In genomic region chr12:24118675-24119074, GRCh38 we compare ENCODE assay signal across 21 cellular contexts.
"Had no signal": no experiment of that assay in that cellular context is flagged by ENCODE, and none has a peak within 500 bp of the region (broad histone marks: within the 10 kb centered on the region; RNA-seq: fewer than 3 reads in every experiment).

No MANE protein-coding gene starts in this region.

- H3K9me3 Mint-ChIP-seq: activated T-cell treated with anti-CD3 and anti-CD28 coated beads, Interleukin-2, amount 50 U/mL, for 72 hours had no signal

- H3K27me3 Mint-ChIP-seq: effector memory CD8-positive, alpha-beta T cell had no signal

- H3K27ac ChIP-seq: epithelial cell of prostate, left lung, thyroid gland, WERI-Rb-1 had no signal

- FAIRE-seq: astrocyte, bronchial epithelial cell, keratinocyte had no signal

- H3K27ac Mint-ChIP-seq: activated T-cell treated with anti-CD3 and anti-CD28 coated beads, Interleukin-2, amount 50 U/mL, for 72 hours; effector memory CD8-positive, alpha-beta T cell had no signal

- H3K27me3 ChIP-seq: left lung, thyroid gland had no signal

- DNase-seq: activated CD4-positive, alpha-beta T cell treated with anti-CD3 and anti-CD28 coated beads for 1 hour; activated CD4-positive, alpha-beta T cell treated with anti-CD3 and anti-CD28 coated beads, Interleukin-2, amount 50 U/mL, for 4 hours; activated effector memory CD4-positive, alpha-beta T cell treated with anti-CD3 and anti-CD28 coated beads, Interleukin-2, amount 50 U/mL, for 16 hours; activated naive CD4-positive, alpha-beta T cell treated with anti-CD3 and anti-CD28 coated beads, Interleukin-2, amount 50 U/mL, for 16 hours; activated T-cell treated with anti-CD3 and anti-CD28 coated beads, Interleukin-2, amount 50 U/mL, for 72 hours; effector memory CD8-positive, alpha-beta T cell; foreskin fibroblast; left lung; occipital lobe; posterior cingulate gyrus; stimulated activated CD4-positive, alpha-beta T cell treated with anti-CD3 and anti-CD28 coated beads, Interleukin-12 subunit alpha, Interleukin-12 subunit beta, amount 100 ng/mL, for 4 hours; stimulated activated CD4-positive, alpha-beta T cell treated with anti-CD3 and anti-CD28 coated beads, Interleukin-1b, Interleukin-23, amount 100 ng/mL, for 48 hours; stimulated activated CD8-positive, alpha-beta memory T cell treated with anti-CD3 and anti-CD28 coated beads, Interleukin-4, amount 100 ng/mL, for 48 hours; stimulated activated naive CD4-positive, alpha-beta T cell treated with Interleukin-2 at 50 U/mL for 16 hours; T-helper 2 cell; thyroid gland; WERI-Rb-1 had no signal

- ATAC-seq: activated T-cell treated with anti-CD3 and anti-CD28 coated beads, Interleukin-2, amount 50 U/mL, for 72 hours; effector memory CD8-positive, alpha-beta T cell; left lung had no signal

- H3K4me1 ChIP-seq: left lung had no signal

- H3K36me3 ChIP-seq: left lung, thyroid gland, WERI-Rb-1 had no signal

- H3K4me3 Mint-ChIP-seq: activated T-cell treated with anti-CD3 and anti-CD28 coated beads, Interleukin-2, amount 50 U/mL, for 72 hours; effector memory CD8-positive, alpha-beta T cell had no signal

- H3K9me3 ChIP-seq: left lung, thyroid gland had no signal

- H3K4me3 ChIP-seq: left lung, thyroid gland had no signal
